22 cellular contexts compared by ENCODE assay signal in the genomic region with DNA sequence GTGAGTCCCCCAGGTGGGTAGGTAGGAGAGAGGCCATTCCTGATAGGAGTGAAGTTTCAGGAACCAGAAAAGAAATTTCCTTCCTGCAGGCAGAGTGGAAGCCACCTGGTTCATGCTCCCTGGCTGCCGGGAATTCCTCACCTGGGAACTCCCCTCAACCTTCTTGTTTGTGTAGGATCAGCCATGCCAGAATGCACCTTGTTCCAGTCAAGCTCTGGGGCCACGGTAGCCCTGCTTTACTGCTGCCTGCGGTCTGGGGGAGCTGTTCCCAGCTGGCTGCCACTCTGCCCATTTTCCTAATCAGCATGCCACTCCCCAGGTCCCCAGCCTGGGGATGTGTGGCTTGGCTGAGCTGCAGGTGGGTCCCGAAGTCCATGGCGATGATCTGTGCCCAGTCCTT. TPM values are rescaled to one million over a fixed set of nuclear protein-coding genes. Genes with fewer than 3 reads are reported as not detected.
DNase-seq lines count a peak whose midpoint lies in the region; ATAC-seq and TF ChIP-seq lines count a peak whose summit lies in the region.
"Had no signal": no experiment of that assay in that cellular context is flagged by ENCODE, and none has a peak within 500 bp of the region (broad histone marks: within the 10 kb centered on the region; RNA-seq: fewer than 3 reads in every experiment).

No MANE protein-coding gene starts in this region.

- TF ChIP-seq CTCF in MCF 10A (IDR thresholded peaks at IDR 0.05; ENCODE audit: unreplicated experiment) (no peak), breast epithelium (IDR thresholded peaks at IDR 0.05) (no peak), upper lobe of right lung (IDR thresholded peaks at IDR 0.05) (no peak)

- DNase-seq in MCF 10A (ENCODE audit: unreplicated experiment): no peak
- no peak for DNase-seq in breast epithelium (ENCODE audit: low spot score in 2 of 2)
- DNase-seq in epithelial cell of prostate (ENCODE audit: low read depth, low spot score): no peak
- no peak for DNase-seq in upper lobe of right lung
- no peak for DNase-seq in G401 (ENCODE audit: low spot score)
- no peak for DNase-seq in activated naive CD8-positive, alpha-beta T cell treated with anti-CD3 and anti-CD28 coated beads, Interleukin-2, amount 50 U/mL, for 24 hours
- DNase-seq: activated CD4-positive, alpha-beta T cell treated with anti-CD3 and anti-CD28 coated beads for 4 hours; activated naive CD4-positive, alpha-beta T cell treated with Interleukin-2 at 50 U/mL for 16 hours; DMS79; hypothalamus; natural killer cell; NCI-H1694 treated with DMSO at 0.1 percent for 48 hours; NCI-H510A treated with DMSO at 0.1 percent for 48 hours; T1000 had no signal

- peak overlapping the region; percentile 58 for H3K9ac ChIP-seq in mucosa of stomach (ENCODE audit: low read length)

- H3K27ac ChIP-seq in breast epithelium: no peak overlapping the region
- H3K27ac ChIP-seq in epithelial cell of prostate: peak overlapping the region; percentile 56
- H3K27ac ChIP-seq in upper lobe of right lung: no peak overlapping the region
- H3K27ac ChIP-seq: SK-N-MC had no signal

- peak; percentile 23 for ATAC-seq in upper lobe of right lung
- no peak for ATAC-seq in HG02678 (IDR thresholded peaks at IDR 0.05; ENCODE audit: unreplicated experiment)
- ATAC-seq in activated naive CD8-positive, alpha-beta T cell treated with anti-CD3 and anti-CD28 coated beads, Interleukin-2, amount 50 U/mL, for 24 hours: no peak
- ATAC-seq: natural killer cell had no signal

- no peaks in the 10 kb centered on the region for H3K36me3 ChIP-seq in breast epithelium
- no peaks in the 10 kb centered on the region for H3K36me3 ChIP-seq in mucosa of stomach (ENCODE audit: control insufficient read depth, insufficient read depth, low read length)
- no peaks in the 10 kb centered on the region for H3K36me3 ChIP-seq in upper lobe of right lung

- no peak overlapping the region for H3K4me3 ChIP-seq in breast epithelium
- H3K4me3 ChIP-seq in mucosa of stomach (ENCODE audit: low read length): no peak overlapping the region
- H3K4me3 ChIP-seq in upper lobe of right lung: no peak overlapping the region
- H3K4me3 ChIP-seq: SK-N-MC had no signal

- H3K9me3 ChIP-seq in breast epithelium: no peaks in the 10 kb centered on the region
- H3K9me3 ChIP-seq in mucosa of stomach (ENCODE audit: control insufficient read depth, low read length): no peaks in the 10 kb centered on the region
- H3K9me3 ChIP-seq in upper lobe of right lung: no peaks in the 10 kb centered on the region

- TF ChIP-seq POLR2A in breast epithelium (IDR thresholded peaks at IDR 0.05): no peak

- POLR2A ChIA-PET in MCF 10A (lab: Yijun Ruan, JAX): interaction anchor here (0.9 to 4.6 kb wide), 12 partner anchors 9 to 110 kb away, joined by 3 to 57 read pairs (median 5); partner anchors contain the start of genes B4GALT1 and SMU1

- H3K27me3 Mint-ChIP-seq in MCF 10A (ENCODE audit: insufficient read depth, unreplicated experiment): no peaks in the 10 kb centered on the region
- H3K27me3 Mint-ChIP-seq in activated naive CD8-positive, alpha-beta T cell treated with anti-CD3 and anti-CD28 coated beads, Interleukin-2, amount 50 U/mL, for 24 hours: no peaks in the 10 kb centered on the region

- H3K27ac Mint-ChIP-seq in MCF 10A (ENCODE audit: low read depth, unreplicated experiment): peak overlapping the region; percentile 17
- no peak overlapping the region for H3K27ac Mint-ChIP-seq in activated naive CD8-positive, alpha-beta T cell treated with anti-CD3 and anti-CD28 coated beads, Interleukin-2, amount 50 U/mL, for 24 hours
- H3K27ac Mint-ChIP-seq: natural killer cell had no signal

- H3K4me1 ChIP-seq in breast epithelium: no peaks in the 10 kb centered on the region
- H3K4me1 ChIP-seq in mucosa of stomach (ENCODE audit: control insufficient read depth, insufficient read depth, low read length): peaks cover 41% of the 10 kb centered on the region
- peaks cover 15% of the 10 kb centered on the region for H3K4me1 ChIP-seq in upper lobe of right lung

- in situ Hi-C loops in G401 (cut with HindIII; ENCODE audit: low sequenced_read_pairs): no loop called here

- peaks cover 35% of the 10 kb centered on the region for H3K4me1 Mint-ChIP-seq in MCF 10A (ENCODE audit: insufficient read depth, unreplicated experiment)
- H3K4me1 Mint-ChIP-seq in activated naive CD8-positive, alpha-beta T cell treated with anti-CD3 and anti-CD28 coated beads, Interleukin-2, amount 50 U/mL, for 24 hours: peaks cover 8% of the 10 kb centered on the region

- no peaks in the 10 kb centered on the region for H3K36me3 Mint-ChIP-seq in MCF 10A (ENCODE audit: insufficient read depth, unreplicated experiment)
- H3K36me3 Mint-ChIP-seq in activated naive CD8-positive, alpha-beta T cell treated with anti-CD3 and anti-CD28 coated beads, Interleukin-2, amount 50 U/mL, for 24 hours (ENCODE audit: low read depth): no peaks in the 10 kb centered on the region
- H3K36me3 Mint-ChIP-seq: CD14-positive monocyte, natural killer cell had no signal

- CTCF ChIA-PET in MCF 10A (lab: Yijun Ruan, JAX): interaction anchor here (0.7 to 1.0 kb wide), 2 partner anchors 26 to 42 kb away, joined by 3 read pairs; no protein-coding TSS in a partner anchor

- H3K27me3 ChIP-seq in breast epithelium (no peaks in the 10 kb centered on the region), mucosa of stomach (ENCODE audit: control insufficient read depth, insufficient read depth, low read length) (no peaks in the 10 kb centered on the region), upper lobe of right lung (no peaks in the 10 kb centered on the region)

- intact Hi-C loops in MCF 10A (cut with micrococcal nuclease): no loop called here
- intact Hi-C loops in breast epithelium (cut with DNase I; ENCODE audit: low total_unique reads): no loop called here
- intact Hi-C loops in upper lobe of right lung (cut with DNase I): no loop called here

- no peaks in the 10 kb centered on the region for H3K9me3 Mint-ChIP-seq in MCF 10A (ENCODE audit: unreplicated experiment)
- H3K9me3 Mint-ChIP-seq in activated naive CD8-positive, alpha-beta T cell treated with anti-CD3 and anti-CD28 coated beads, Interleukin-2, amount 50 U/mL, for 24 hours: no peaks in the 10 kb centered on the region
- H3K9me3 Mint-ChIP-seq: natural killer cell had no signal

- H3K4me3 Mint-ChIP-seq in MCF 10A (ENCODE audit: unreplicated experiment): no peak overlapping the region
- H3K4me3 Mint-ChIP-seq in activated naive CD8-positive, alpha-beta T cell treated with anti-CD3 and anti-CD28 coated beads, Interleukin-2, amount 50 U/mL, for 24 hours: no peak overlapping the region
- H3K4me3 Mint-ChIP-seq: CD14-positive monocyte, natural killer cell had no signal

- no TSS peak for BruUV-seq in MCF 10A (replicated peaks; lab: Mats Ljungman, UMichigan)

RNA-seq across cellular contexts. Expression of gene B4GALT1, which starts 18.7 kb away (rescaled TPM):
- total RNA-seq in MCF 10A (2022): 155 and 184 TPM in 2 replicates
- total RNA-seq in breast epithelium: 10 to 100 TPM; 60.8 to 81.8 (median 66.2) TPM
- total RNA-seq in upper lobe of right lung: 80.1 TPM
- 15.1 and 15.3 TPM in 2 replicates for total RNA-seq in G401 (2014; rRNA removed; shearing (Covaris generic))

RNA-seq across cellular contexts. Expression of gene SPINK4, which starts 54.1 kb away (rescaled TPM):
- not detected in 2 replicates for total RNA-seq in MCF 10A (2022)
- total RNA-seq in breast epithelium: not detected
- total RNA-seq in upper lobe of right lung: not detected
- not detected in 2 replicates for total RNA-seq in G401 (2014; rRNA removed; shearing (Covaris generic))
- total RNA-seq: A172, fibroblast of lung, M059J, natural killer cell, pulmonary artery endothelial cell had no signal
